ENCODE assay signal across 1 cellular context in the genomic region with DNA sequence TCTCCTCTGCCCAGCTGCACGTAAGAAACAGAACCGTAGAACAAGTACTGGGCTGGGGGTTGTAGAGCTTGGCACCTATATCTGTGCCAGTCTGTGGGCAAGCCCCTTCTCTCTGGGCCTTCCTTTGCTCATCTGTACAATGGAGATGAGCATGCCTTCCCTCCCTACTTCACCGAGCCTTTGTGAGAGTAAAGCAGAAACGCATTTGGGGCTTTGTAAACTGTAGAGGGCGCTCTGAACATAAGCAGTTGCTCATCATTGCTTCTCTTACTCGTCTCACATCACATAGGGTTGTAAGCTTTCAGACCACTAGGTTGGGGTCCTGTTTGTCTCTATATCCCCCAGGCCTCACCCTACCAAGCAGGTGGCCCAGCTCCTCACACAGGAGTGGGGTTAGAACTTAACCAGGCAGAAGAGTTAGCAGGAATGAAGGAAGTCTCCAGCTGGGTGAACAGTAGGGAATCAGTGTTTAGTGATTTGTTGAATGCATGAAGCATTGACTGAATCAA.
TF ChIP-seq lines count a peak whose summit lies in the region.

No MANE protein-coding gene starts in this region.

TF ChIP-seq in HepG2, 621 proteins besides CTCF, POLR2A, EP300 and RAD21 (continued from another document):
- TF ChIP-seq, protein P1, sequence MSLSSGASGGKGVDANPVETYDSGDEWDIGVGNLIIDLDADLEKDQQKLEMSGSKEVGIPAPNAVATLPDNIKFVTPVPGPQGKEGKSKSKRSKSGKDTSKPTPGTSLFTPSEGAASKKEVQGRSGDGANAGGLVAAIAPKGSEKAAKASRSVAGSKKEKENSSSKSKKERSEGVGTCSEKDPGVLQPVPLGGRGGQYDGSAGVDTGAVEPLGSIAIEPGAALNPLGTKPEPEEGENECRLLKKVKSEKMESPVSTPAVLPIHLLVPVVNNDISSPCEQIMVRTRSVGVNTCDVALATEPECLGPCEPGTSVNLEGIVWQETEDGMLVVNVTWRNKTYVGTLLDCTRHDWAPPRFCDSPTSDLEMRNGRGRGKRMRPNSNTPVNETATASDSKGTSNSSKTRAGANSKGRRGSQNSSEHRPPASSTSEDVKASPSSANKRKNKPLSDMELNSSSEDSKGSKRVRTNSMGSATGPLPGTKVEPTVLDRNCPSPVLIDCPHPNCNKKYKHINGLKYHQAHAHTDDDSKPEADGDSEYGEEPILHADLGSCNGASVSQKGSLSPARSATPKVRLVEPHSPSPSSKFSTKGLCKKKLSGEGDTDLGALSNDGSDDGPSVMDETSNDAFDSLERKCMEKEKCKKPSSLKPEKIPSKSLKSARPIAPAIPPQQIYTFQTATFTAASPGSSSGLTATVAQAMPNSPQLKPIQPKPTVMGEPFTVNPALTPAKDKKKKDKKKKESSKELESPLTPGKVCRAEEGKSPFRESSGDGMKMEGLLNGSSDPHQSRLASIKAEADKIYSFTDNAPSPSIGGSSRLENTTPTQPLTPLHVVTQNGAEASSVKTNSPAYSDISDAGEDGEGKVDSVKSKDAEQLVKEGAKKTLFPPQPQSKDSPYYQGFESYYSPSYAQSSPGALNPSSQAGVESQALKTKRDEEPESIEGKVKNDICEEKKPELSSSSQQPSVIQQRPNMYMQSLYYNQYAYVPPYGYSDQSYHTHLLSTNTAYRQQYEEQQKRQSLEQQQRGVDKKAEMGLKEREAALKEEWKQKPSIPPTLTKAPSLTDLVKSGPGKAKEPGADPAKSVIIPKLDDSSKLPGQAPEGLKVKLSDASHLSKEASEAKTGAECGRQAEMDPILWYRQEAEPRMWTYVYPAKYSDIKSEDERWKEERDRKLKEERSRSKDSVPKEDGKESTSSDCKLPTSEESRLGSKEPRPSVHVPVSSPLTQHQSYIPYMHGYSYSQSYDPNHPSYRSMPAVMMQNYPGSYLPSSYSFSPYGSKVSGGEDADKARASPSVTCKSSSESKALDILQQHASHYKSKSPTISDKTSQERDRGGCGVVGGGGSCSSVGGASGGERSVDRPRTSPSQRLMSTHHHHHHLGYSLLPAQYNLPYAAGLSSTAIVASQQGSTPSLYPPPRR (CRISPR knock-in tag; IDR thresholded peaks at IDR 0.05; ENCODE audit: borderline replicate concordance) = no peak
- TF ChIP-seq TEAD3 (CRISPR knock-in tag; optimal IDR thresholded peaks at IDR 0.05; ENCODE audit: borderline replicate concordance) (peak; percentile 32), SP5 (CRISPR knock-in tag; IDR thresholded peaks at IDR 0.05; ENCODE audit: borderline replicate concordance, low read depth) (0 out of 2 replicates have a peak, but pooled peaks have one; percentile 26), RBAK (CRISPR knock-in tag; IDR thresholded peaks at IDR 0.05) (no peak), MEIS2 (CRISPR knock-in tag; IDR thresholded peaks at IDR 0.05) (no peak), YEATS2 (CRISPR knock-in tag; IDR thresholded peaks at IDR 0.05; ENCODE audit: borderline replicate concordance) (peak; percentile 41; the same call in 1 of the 2 replicates), KDM1A (CRISPR knock-in tag; IDR thresholded peaks at IDR 0.05) (0 out of 2 replicates have a peak, but pooled peaks have one; percentile 27), ZNF431 (CRISPR knock-in tag; IDR thresholded peaks at IDR 0.05; ENCODE audit: borderline replicate concordance, low read depth) (no peak), STAG1 (CRISPR knock-in tag; IDR thresholded peaks at IDR 0.05) (peak; percentile 73), ZNF629 (CRISPR knock-in tag; conservative IDR thresholded peaks at IDR 0.05) (peak; percentile 91), ZNF264 (CRISPR knock-in tag; IDR thresholded peaks at IDR 0.05) (0 out of 2 replicates have a peak, but pooled peaks have one; percentile 16), ZNF282 (IDR thresholded peaks at IDR 0.05; ENCODE audit: partially characterized antibody) (no peak), ZBTB21 (CRISPR knock-in tag; IDR thresholded peaks at IDR 0.05) (no peak), PCBP1 (IDR thresholded peaks at IDR 0.05; ENCODE audit: borderline replicate concordance, low read depth, low read length) (no peak), MED8 (CRISPR knock-in tag; IDR thresholded peaks at IDR 0.05; ENCODE audit: insufficient replicate concordance) (no peak), ZKSCAN1 (IDR thresholded peaks at IDR 0.05; ENCODE audit: low read length) (no peak), ZNF20 (CRISPR knock-in tag; IDR thresholded peaks at IDR 0.05) (no peak), FOSL1 (CRISPR knock-in tag; IDR thresholded peaks at IDR 0.05; ENCODE audit: borderline replicate concordance) (no peak), ZNF501 (CRISPR knock-in tag; IDR thresholded peaks at IDR 0.05) (peak; percentile 58; the same call in 1 of the 2 replicates), MIXL1 (CRISPR knock-in tag; IDR thresholded peaks at IDR 0.05) (peak; percentile 59; the same call in 1 of the 2 replicates), ZNF383 (CRISPR knock-in tag; IDR thresholded peaks at IDR 0.05; ENCODE audit: borderline replicate concordance) (no peak), ZNF569 (CRISPR knock-in tag; IDR thresholded peaks at IDR 0.05; ENCODE audit: borderline replicate concordance) (no peak), BRD4 (CRISPR knock-in tag; IDR thresholded peaks at IDR 0.05) (no peak), HNRNPH1 (optimal IDR thresholded peaks at IDR 0.05; ENCODE audit: low read depth, low read length) (no peak)
- TF ChIP-seq, protein P2, sequence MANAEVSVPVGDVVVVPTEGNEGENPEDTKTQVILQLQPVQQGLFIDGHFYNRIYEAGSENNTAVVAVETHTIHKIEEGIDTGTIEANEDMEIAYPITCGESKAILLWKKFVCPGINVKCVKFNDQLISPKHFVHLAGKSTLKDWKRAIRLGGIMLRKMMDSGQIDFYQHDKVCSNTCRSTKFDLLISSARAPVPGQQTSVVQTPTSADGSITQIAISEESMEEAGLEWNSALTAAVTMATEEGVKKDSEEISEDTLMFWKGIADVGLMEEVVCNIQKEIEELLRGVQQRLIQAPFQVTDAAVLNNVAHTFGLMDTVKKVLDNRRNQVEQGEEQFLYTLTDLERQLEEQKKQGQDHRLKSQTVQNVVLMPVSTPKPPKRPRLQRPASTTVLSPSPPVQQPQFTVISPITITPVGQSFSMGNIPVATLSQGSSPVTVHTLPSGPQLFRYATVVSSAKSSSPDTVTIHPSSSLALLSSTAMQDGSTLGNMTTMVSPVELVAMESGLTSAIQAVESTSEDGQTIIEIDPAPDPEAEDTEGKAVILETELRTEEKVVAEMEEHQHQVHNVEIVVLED (CRISPR knock-in tag; IDR thresholded peaks at IDR 0.05; ENCODE audit: borderline replicate concordance) = no peak
- TF ChIP-seq, protein P3, sequence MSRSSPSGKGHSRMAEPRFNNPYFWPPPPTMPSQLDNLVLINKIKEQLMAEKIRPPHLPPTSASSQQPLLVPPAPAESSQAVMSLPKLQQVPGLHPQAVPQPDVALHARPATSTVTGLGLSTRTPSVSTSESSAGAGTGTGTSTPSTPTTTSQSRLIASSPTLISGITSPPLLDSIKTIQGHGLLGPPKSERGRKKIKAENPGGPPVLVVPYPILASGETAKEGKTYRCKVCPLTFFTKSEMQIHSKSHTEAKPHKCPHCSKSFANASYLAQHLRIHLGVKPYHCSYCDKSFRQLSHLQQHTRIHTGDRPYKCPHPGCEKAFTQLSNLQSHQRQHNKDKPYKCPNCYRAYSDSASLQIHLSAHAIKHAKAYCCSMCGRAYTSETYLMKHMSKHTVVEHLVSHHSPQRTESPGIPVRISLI (CRISPR knock-in tag; IDR thresholded peaks at IDR 0.05; ENCODE audit: borderline replicate concordance) = no peak
- TF ChIP-seq, protein P4, sequence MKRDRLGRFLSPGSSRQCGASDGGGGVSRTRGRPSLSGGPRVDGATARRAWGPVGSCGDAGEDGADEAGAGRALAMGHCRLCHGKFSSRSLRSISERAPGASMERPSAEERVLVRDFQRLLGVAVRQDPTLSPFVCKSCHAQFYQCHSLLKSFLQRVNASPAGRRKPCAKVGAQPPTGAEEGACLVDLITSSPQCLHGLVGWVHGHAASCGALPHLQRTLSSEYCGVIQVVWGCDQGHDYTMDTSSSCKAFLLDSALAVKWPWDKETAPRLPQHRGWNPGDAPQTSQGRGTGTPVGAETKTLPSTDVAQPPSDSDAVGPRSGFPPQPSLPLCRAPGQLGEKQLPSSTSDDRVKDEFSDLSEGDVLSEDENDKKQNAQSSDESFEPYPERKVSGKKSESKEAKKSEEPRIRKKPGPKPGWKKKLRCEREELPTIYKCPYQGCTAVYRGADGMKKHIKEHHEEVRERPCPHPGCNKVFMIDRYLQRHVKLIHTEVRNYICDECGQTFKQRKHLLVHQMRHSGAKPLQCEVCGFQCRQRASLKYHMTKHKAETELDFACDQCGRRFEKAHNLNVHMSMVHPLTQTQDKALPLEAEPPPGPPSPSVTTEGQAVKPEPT (CRISPR knock-in tag; IDR thresholded peaks at IDR 0.05; ENCODE audit: low read depth) = no peak
- TF ChIP-seq, protein P5, sequence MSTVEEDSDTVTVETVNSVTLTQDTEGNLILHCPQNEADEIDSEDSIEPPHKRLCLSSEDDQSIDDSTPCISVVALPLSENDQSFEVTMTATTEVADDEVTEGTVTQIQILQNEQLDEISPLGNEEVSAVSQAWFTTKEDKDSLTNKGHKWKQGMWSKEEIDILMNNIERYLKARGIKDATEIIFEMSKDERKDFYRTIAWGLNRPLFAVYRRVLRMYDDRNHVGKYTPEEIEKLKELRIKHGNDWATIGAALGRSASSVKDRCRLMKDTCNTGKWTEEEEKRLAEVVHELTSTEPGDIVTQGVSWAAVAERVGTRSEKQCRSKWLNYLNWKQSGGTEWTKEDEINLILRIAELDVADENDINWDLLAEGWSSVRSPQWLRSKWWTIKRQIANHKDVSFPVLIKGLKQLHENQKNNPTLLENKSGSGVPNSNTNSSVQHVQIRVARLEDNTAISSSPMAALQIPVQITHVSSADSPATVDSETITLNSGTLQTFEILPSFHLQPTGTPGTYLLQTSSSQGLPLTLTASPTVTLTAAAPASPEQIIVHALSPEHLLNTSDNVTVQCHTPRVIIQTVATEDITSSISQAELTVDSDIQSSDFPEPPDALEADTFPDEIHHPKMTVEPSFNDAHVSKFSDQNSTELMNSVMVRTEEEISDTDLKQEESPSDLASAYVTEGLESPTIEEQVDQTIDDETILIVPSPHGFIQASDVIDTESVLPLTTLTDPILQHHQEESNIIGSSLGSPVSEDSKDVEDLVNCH (CRISPR knock-in tag; IDR thresholded peaks at IDR 0.05) = no peak
- TF ChIP-seq, protein P6, sequence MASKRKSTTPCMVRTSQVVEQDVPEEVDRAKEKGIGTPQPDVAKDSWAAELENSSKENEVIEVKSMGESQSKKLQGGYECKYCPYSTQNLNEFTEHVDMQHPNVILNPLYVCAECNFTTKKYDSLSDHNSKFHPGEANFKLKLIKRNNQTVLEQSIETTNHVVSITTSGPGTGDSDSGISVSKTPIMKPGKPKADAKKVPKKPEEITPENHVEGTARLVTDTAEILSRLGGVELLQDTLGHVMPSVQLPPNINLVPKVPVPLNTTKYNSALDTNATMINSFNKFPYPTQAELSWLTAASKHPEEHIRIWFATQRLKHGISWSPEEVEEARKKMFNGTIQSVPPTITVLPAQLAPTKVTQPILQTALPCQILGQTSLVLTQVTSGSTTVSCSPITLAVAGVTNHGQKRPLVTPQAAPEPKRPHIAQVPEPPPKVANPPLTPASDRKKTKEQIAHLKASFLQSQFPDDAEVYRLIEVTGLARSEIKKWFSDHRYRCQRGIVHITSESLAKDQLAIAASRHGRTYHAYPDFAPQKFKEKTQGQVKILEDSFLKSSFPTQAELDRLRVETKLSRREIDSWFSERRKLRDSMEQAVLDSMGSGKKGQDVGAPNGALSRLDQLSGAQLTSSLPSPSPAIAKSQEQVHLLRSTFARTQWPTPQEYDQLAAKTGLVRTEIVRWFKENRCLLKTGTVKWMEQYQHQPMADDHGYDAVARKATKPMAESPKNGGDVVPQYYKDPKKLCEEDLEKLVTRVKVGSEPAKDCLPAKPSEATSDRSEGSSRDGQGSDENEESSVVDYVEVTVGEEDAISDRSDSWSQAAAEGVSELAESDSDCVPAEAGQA (IDR thresholded peaks at IDR 0.05; ENCODE audit: low read depth) = no peak
- TF ChIP-seq, protein P6 (CRISPR knock-in tag; IDR thresholded peaks at IDR 0.05; ENCODE audit: borderline replicate concordance) = no peak
- TF ChIP-seq, protein P7, sequence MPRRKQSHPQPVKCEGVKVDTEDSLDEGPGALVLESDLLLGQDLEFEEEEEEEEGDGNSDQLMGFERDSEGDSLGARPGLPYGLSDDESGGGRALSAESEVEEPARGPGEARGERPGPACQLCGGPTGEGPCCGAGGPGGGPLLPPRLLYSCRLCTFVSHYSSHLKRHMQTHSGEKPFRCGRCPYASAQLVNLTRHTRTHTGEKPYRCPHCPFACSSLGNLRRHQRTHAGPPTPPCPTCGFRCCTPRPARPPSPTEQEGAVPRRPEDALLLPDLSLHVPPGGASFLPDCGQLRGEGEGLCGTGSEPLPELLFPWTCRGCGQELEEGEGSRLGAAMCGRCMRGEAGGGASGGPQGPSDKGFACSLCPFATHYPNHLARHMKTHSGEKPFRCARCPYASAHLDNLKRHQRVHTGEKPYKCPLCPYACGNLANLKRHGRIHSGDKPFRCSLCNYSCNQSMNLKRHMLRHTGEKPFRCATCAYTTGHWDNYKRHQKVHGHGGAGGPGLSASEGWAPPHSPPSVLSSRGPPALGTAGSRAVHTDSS (CRISPR knock-in tag; conservative IDR thresholded peaks at IDR 0.05) = no peak
- TF ChIP-seq, protein P8, sequence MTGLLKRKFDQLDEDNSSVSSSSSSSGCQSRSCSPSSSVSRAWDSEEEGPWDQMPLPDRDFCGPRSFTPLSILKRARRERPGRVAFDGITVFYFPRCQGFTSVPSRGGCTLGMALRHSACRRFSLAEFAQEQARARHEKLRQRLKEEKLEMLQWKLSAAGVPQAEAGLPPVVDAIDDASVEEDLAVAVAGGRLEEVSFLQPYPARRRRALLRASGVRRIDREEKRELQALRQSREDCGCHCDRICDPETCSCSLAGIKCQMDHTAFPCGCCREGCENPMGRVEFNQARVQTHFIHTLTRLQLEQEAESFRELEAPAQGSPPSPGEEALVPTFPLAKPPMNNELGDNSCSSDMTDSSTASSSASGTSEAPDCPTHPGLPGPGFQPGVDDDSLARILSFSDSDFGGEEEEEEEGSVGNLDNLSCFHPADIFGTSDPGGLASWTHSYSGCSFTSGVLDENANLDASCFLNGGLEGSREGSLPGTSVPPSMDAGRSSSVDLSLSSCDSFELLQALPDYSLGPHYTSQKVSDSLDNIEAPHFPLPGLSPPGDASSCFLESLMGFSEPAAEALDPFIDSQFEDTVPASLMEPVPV (CRISPR knock-in tag; IDR thresholded peaks at IDR 0.05) = no peak
TF ChIP-seq in HepG2: peak in this region for 20.
